In the genomic region with DNA sequence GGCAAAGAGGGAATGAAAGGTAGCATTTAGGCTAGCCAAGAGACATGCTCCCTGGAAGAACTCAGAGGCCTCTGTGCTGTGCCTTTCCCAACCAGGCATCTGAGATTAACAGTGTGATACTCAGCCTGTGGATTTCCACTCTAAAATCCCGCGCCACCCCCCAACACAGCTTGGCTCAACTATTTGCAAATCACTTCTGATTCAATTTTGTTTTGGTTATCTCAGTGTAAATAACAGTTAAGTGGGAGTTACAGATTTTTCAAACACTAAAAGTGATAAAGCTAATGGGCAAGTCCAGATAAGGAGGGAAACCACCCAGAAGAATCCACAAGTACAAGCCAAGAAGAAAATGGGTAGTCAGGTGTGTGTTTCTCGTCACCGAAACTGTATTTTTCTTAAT, we compare ENCODE assay signal across 1 cellular context.
TF ChIP-seq lines count a peak whose summit lies in the region.

No MANE protein-coding gene starts in this region.

TF ChIP-seq in HEK293, 187 proteins besides CTCF, POLR2A, EP300 and RAD21 (continued from another document):
- TF ChIP-seq, protein P1, sequence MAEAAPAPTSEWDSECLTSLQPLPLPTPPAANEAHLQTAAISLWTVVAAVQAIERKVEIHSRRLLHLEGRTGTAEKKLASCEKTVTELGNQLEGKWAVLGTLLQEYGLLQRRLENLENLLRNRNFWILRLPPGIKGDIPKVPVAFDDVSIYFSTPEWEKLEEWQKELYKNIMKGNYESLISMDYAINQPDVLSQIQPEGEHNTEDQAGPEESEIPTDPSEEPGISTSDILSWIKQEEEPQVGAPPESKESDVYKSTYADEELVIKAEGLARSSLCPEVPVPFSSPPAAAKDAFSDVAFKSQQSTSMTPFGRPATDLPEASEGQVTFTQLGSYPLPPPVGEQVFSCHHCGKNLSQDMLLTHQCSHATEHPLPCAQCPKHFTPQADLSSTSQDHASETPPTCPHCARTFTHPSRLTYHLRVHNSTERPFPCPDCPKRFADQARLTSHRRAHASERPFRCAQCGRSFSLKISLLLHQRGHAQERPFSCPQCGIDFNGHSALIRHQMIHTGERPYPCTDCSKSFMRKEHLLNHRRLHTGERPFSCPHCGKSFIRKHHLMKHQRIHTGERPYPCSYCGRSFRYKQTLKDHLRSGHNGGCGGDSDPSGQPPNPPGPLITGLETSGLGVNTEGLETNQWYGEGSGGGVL (tag by site-specific recombination; IDR thresholded peaks at IDR 0.05) = no peak
- TF ChIP-seq ZNF664 (tag by site-specific recombination; IDR thresholded peaks at IDR 0.05) (no peak), REPIN1 (tag by site-specific recombination; IDR thresholded peaks at IDR 0.05; ENCODE audit: low read depth) (no peak), GFI1B (tag by site-specific recombination; IDR thresholded peaks at IDR 0.05) (peak; percentile 95), ZNF48 (tag by site-specific recombination; IDR thresholded peaks at IDR 0.05) (no peak), ZFP3 (tag by site-specific recombination; IDR thresholded peaks at IDR 0.05; ENCODE audit: low read depth) (no peak), ZNF140 (tag by site-specific recombination; IDR thresholded peaks at IDR 0.05) (no peak), ZNF624 (tag by site-specific recombination; IDR thresholded peaks at IDR 0.05) (no peak), HOXA7 (CRISPR knock-in tag; IDR thresholded peaks at IDR 0.05; ENCODE audit: borderline replicate concordance) (no peak), KLF10 (tag by site-specific recombination; IDR thresholded peaks at IDR 0.05) (no peak), ZNF433 (tag by site-specific recombination; IDR thresholded peaks at IDR 0.05; ENCODE audit: low read depth) (no peak), YY2 (tag by site-specific recombination; IDR thresholded peaks at IDR 0.05) (no peak), ZNF16 (tag by site-specific recombination; IDR thresholded peaks at IDR 0.05; ENCODE audit: low read depth) (no peak), ZBTB8A (tag by site-specific recombination; IDR thresholded peaks at IDR 0.05) (no peak), KLF7 (tag by site-specific recombination; IDR thresholded peaks at IDR 0.05; ENCODE audit: borderline replicate concordance) (no peak), OSR2 (tag by site-specific recombination; IDR thresholded peaks at IDR 0.05) (peak; percentile 25; the same call in 1 of the 2 replicates), SALL2 (tag by site-specific recombination; IDR thresholded peaks at IDR 0.05; ENCODE audit: borderline replicate concordance) (no peak), ZBTB7A (tag by site-specific recombination; IDR thresholded peaks at IDR 0.05; ENCODE audit: low read depth) (no peak), ZNF768 (tag by site-specific recombination; IDR thresholded peaks at IDR 0.05) (no peak), ZNF660 (tag by site-specific recombination; IDR thresholded peaks at IDR 0.05) (no peak), SP7 (tag by site-specific recombination; IDR thresholded peaks at IDR 0.05) (peak; percentile 51; the same call in 1 of the 2 replicates), SCRT1 (tag by site-specific recombination; IDR thresholded peaks at IDR 0.05; ENCODE audit: borderline replicate concordance) (0 out of 2 replicates have a peak, but pooled peaks have one; percentile 18), ZFHX2 (tag by site-specific recombination; conservative IDR thresholded peaks at IDR 0.05) (no peak), ZBTB48 (tag by site-specific recombination; IDR thresholded peaks at IDR 0.05) (no peak), OVOL3 (tag by site-specific recombination; IDR thresholded peaks at IDR 0.05) (0 out of 2 replicates have a peak, but pooled peaks have one; percentile 32), ZNF274 (IDR thresholded peaks at IDR 0.05; ENCODE audit: low read length) (no peak), ZNF274 (tag by site-specific recombination; IDR thresholded peaks at IDR 0.05; ENCODE audit: borderline replicate concordance) (no peak)
- TF ChIP-seq, protein P2, sequence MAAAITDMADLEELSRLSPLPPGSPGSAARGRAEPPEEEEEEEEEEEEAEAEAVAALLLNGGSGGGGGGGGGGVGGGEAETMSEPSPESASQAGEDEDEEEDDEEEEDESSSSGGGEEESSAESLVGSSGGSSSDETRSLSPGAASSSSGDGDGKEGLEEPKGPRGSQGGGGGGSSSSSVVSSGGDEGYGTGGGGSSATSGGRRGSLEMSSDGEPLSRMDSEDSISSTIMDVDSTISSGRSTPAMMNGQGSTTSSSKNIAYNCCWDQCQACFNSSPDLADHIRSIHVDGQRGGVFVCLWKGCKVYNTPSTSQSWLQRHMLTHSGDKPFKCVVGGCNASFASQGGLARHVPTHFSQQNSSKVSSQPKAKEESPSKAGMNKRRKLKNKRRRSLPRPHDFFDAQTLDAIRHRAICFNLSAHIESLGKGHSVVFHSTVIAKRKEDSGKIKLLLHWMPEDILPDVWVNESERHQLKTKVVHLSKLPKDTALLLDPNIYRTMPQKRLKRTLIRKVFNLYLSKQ (tag by site-specific recombination; IDR thresholded peaks at IDR 0.05; ENCODE audit: borderline replicate concordance) = no peak
- TF ChIP-seq, protein P3, sequence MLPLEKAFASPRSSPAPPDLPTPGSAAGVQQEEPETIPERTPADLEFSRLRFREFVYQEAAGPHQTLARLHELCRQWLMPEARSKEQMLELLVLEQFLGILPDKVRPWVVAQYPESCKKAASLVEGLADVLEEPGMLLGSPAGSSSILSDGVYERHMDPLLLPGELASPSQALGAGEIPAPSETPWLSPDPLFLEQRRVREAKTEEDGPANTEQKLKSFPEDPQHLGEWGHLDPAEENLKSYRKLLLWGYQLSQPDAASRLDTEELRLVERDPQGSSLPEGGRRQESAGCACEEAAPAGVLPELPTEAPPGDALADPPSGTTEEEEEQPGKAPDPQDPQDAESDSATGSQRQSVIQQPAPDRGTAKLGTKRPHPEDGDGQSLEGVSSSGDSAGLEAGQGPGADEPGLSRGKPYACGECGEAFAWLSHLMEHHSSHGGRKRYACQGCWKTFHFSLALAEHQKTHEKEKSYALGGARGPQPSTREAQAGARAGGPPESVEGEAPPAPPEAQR (tag by site-specific recombination; IDR thresholded peaks at IDR 0.05) = no peak
- TF ChIP-seq, protein P4, sequence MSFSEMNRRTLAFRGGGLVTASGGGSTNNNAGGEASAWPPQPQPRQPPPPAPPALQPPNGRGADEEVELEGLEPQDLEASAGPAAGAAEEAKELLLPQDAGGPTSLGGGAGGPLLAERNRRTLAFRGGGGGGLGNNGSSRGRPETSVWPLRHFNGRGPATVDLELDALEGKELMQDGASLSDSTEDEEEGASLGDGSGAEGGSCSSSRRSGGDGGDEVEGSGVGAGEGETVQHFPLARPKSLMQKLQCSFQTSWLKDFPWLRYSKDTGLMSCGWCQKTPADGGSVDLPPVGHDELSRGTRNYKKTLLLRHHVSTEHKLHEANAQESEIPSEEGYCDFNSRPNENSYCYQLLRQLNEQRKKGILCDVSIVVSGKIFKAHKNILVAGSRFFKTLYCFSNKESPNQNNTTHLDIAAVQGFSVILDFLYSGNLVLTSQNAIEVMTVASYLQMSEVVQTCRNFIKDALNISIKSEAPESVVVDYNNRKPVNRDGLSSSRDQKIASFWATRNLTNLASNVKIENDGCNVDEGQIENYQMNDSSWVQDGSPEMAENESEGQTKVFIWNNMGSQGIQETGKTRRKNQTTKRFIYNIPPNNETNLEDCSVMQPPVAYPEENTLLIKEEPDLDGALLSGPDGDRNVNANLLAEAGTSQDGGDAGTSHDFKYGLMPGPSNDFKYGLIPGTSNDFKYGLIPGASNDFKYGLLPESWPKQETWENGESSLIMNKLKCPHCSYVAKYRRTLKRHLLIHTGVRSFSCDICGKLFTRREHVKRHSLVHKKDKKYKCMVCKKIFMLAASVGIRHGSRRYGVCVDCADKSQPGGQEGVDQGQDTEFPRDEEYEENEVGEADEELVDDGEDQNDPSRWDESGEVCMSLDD (tag by site-specific recombination; IDR thresholded peaks at IDR 0.05) = no peak
- TF ChIP-seq, protein P5, sequence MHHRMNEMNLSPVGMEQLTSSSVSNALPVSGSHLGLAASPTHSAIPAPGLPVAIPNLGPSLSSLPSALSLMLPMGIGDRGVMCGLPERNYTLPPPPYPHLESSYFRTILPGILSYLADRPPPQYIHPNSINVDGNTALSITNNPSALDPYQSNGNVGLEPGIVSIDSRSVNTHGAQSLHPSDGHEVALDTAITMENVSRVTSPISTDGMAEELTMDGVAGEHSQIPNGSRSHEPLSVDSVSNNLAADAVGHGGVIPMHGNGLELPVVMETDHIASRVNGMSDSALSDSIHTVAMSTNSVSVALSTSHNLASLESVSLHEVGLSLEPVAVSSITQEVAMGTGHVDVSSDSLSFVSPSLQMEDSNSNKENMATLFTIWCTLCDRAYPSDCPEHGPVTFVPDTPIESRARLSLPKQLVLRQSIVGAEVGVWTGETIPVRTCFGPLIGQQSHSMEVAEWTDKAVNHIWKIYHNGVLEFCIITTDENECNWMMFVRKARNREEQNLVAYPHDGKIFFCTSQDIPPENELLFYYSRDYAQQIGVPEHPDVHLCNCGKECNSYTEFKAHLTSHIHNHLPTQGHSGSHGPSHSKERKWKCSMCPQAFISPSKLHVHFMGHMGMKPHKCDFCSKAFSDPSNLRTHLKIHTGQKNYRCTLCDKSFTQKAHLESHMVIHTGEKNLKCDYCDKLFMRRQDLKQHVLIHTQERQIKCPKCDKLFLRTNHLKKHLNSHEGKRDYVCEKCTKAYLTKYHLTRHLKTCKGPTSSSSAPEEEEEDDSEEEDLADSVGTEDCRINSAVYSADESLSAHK (tag by site-specific recombination; IDR thresholded peaks at IDR 0.05) = peak; percentile 56; the same call in 1 of the 2 replicates
- TF ChIP-seq, protein P6, sequence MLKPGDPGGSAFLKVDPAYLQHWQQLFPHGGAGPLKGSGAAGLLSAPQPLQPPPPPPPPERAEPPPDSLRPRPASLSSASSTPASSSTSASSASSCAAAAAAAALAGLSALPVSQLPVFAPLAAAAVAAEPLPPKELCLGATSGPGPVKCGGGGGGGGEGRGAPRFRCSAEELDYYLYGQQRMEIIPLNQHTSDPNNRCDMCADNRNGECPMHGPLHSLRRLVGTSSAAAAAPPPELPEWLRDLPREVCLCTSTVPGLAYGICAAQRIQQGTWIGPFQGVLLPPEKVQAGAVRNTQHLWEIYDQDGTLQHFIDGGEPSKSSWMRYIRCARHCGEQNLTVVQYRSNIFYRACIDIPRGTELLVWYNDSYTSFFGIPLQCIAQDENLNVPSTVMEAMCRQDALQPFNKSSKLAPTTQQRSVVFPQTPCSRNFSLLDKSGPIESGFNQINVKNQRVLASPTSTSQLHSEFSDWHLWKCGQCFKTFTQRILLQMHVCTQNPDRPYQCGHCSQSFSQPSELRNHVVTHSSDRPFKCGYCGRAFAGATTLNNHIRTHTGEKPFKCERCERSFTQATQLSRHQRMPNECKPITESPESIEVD (tag by site-specific recombination; IDR thresholded peaks at IDR 0.05) = peak; percentile 79
- TF ChIP-seq, protein P7, sequence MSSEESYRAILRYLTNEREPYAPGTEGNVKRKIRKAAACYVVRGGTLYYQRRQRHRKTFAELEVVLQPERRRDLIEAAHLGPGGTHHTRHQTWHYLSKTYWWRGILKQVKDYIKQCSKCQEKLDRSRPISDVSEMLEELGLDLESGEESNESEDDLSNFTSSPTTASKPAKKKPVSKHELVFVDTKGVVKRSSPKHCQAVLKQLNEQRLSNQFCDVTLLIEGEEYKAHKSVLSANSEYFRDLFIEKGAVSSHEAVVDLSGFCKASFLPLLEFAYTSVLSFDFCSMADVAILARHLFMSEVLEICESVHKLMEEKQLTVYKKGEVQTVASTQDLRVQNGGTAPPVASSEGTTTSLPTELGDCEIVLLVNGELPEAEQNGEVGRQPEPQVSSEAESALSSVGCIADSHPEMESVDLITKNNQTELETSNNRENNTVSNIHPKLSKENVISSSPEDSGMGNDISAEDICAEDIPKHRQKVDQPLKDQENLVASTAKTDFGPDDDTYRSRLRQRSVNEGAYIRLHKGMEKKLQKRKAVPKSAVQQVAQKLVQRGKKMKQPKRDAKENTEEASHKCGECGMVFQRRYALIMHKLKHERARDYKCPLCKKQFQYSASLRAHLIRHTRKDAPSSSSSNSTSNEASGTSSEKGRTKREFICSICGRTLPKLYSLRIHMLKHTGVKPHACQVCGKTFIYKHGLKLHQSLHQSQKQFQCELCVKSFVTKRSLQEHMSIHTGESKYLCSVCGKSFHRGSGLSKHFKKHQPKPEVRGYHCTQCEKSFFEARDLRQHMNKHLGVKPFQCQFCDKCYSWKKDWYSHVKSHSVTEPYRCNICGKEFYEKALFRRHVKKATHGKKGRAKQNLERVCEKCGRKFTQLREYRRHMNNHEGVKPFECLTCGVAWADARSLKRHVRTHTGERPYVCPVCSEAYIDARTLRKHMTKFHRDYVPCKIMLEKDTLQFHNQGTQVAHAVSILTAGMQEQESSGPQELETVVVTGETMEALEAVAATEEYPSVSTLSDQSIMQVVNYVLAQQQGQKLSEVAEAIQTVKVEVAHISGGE (tag by site-specific recombination; conservative IDR thresholded peaks at IDR 0.05; ENCODE audit: low read depth) = no peak
